21 cellular contexts compared by ENCODE assay signal in genomic region chr2:225842939-225843338, GRCh38.
A peak's percentile ranks its signal among the peaks of the same experiment; 100 is the strongest.
DNase-seq lines count a peak whose midpoint lies in the region; TF ChIP-seq lines count a peak whose summit lies in the region.
"Had no signal": no experiment of that assay in that cellular context is flagged by ENCODE, and none has a peak within 500 bp of the region (broad histone marks: within the 10 kb centered on the region; RNA-seq: fewer than 3 reads in every experiment).

No MANE protein-coding gene starts in this region.

- TF ChIP-seq CTCF in astrocyte of the spinal cord (IDR thresholded peaks at IDR 0.05; ENCODE audit: low read depth, low read length) = no peak

- H3K36me3 ChIP-seq in ACC112 (ENCODE audit: insufficient read depth, low read length) = no peaks in the 10 kb centered on the region

- in situ Hi-C loops in astrocyte of the spinal cord (cut with HindIII; ENCODE audit: low sequenced_read_pairs) = no loop called here

- H3K4me3 ChIP-seq in ACC112 (ENCODE audit: low read depth, low read length) (peak overlapping the region; percentile 18; the same call in 1 of the 2 replicates), astrocyte of the spinal cord (ENCODE audit: low read depth, low read length) (no peak overlapping the region)

- peaks cover 28% of the 10 kb centered on the region for H3K4me1 ChIP-seq in ACC112 (ENCODE audit: control insufficient read depth, insufficient read depth, low read length, unreplicated experiment)

- DNase-seq in HCEC 1CT (peak; percentile 49), astrocyte of the spinal cord (ENCODE audit: low read depth, low spot score) (peak; percentile 62), hepatic stellate cell (ENCODE audit: low spot score) (peak; percentile 8), NCI-H2029 treated with DMSO at 0.1 percent for 48 hours (lab: John Stamatoyannopoulos, UW) (no peak), NCI-H2081 treated with DMSO at 0.1 percent for 48 hours (lab: John Stamatoyannopoulos, UW) (no peak), Kasumi-1 (lab: John Stamatoyannopoulos, UW) (no peak)
- no peak for DNase-seq in activated CD8-positive, alpha-beta memory T cell treated with anti-CD3 and anti-CD28 coated beads for 24 hours
- DNase-seq: activated CD4-positive, alpha-beta T cell treated with anti-CD3 and anti-CD28 coated beads for 48 hours; activated naive CD4-positive, alpha-beta T cell; anterior cingulate cortex; CD4-positive, alpha-beta T cell; DMS53; effector memory CD4-positive, alpha-beta T cell; KG1; left cardiac atrium; NCI-H1092 treated with DMSO at 0.1 percent for 48 hours; NCI-H510A treated with DMSO at 0.1 percent for 48 hours; nephron progenitor cell; substantia nigra; T-cell had no signal

- no peaks in the 10 kb centered on the region for H3K27me3 ChIP-seq in ACC112 (ENCODE audit: insufficient read depth, low read length)

- no peaks in the 10 kb centered on the region for H3K79me2 ChIP-seq in ACC112 (ENCODE audit: control insufficient read depth, insufficient read depth, low read length, unreplicated experiment)

- H2AFZ ChIP-seq in ACC112 (ENCODE audit: low read length, unreplicated experiment) = peak overlapping the region; percentile 67

- H3K27ac ChIP-seq in ACC112 (ENCODE audit: low read depth, low read length) = peak overlapping the region; percentile 60

Comparison
In these comparisons a context has a peak if more than half of its experiments do, and no peak if none do; other contexts are left out.
1. DNase-seq: peak in HCEC 1CT (single experiment), astrocyte of the spinal cord (single experiment) and hepatic stellate cell (single experiment); none in NCI-H2029 treated with DMSO at 0.1 percent for 48 hours (single experiment), NCI-H2081 treated with DMSO at 0.1 percent for 48 hours (single experiment), activated CD8-positive, alpha-beta memory T cell treated with anti-CD3 and anti-CD28 coated beads for 24 hours (single experiment) and Kasumi-1 (0 of 2).